In the genomic region with DNA sequence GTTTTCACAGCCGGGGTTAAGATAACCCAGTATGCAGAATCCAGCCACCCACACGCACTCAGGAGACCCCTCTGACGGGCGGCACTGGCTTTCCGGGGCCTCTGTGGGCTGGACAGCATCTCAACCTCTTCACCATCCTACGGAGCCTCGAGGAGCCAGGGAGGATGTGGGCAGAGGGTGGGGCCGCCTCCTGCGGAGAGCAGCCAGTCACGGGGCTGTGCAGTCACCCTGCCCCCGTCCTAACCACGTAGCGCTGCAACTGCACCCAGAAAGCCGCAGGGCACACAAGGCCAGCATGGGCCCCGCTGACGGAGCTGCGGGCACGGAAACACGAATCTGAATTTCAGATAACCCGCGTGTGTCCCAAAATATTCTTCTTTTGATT, we compare ENCODE assay signal across 8 cellular contexts.
DNase-seq lines count a peak whose midpoint lies in the region; FAIRE-seq and TF ChIP-seq lines count a peak whose summit lies in the region.

No MANE protein-coding gene starts in this region.

- FAIRE-seq in H54 (lab: Jason Lieb, UNC): peak; percentile 52

- no peak for TF ChIP-seq CTCF in GM10266 (IDR thresholded peaks at IDR 0.05; ENCODE audit: control insufficient read depth, insufficient read depth, low read depth, missing control alignments)
- no peak for TF ChIP-seq CTCF in NB4 (IDR thresholded peaks at IDR 0.05; ENCODE audit: low read depth, low read length)

- H3K4me3 ChIP-seq in NB4 (ENCODE audit: low read depth, low read length): peak overlapping the region; percentile 68

- peak; percentile 93 for DNase-seq in GM10266 (ENCODE audit: extremely low spot score)
- DNase-seq in H54 (ENCODE audit: insufficient read length, low spot score): peak; percentile 100
- DNase-seq in NB4 (ENCODE audit: low read depth): peak; percentile 99
- peak; percentile 68 for DNase-seq in activated CD8-positive, alpha-beta memory T cell treated with anti-CD3 and anti-CD28 coated beads, Interleukin-2, amount 50 U/mL, for 24 hours (ENCODE audit: extremely low read depth)
- peak; percentile 95 for DNase-seq in foreskin melanocyte
- peak; percentile 90 for DNase-seq in stimulated activated CD4-positive, alpha-beta T cell treated with anti-CD3 and anti-CD28 coated beads, Interleukin-1b, Interleukin-23, amount 100 ng/mL, for 48 hours
- DNase-seq in NCI-H2171 treated with DMSO at 0.1 percent for 48 hours (lab: John Stamatoyannopoulos, UW): no peak
- DNase-seq in NCI-H128 (lab: John Stamatoyannopoulos, UW; ENCODE audit: unreplicated experiment): no peak

- TF ChIP-seq POLR2A in H54 (IDR thresholded peaks at IDR 0.05; ENCODE audit: low read depth, low read length) (peak; percentile 23; the same call in 1 of the 2 replicates), NB4 (IDR thresholded peaks at IDR 0.05; ENCODE audit: extremely low read depth, insufficient read length) (peak; percentile 72)

Comparison
In these comparisons a context has a peak if more than half of its experiments do, and no peak if none do; other contexts are left out.
1. DNase-seq: peak in GM10266 (single experiment), H54 (single experiment), NB4 (single experiment), activated CD8-positive, alpha-beta memory T cell treated with anti-CD3 and anti-CD28 coated beads, Interleukin-2, amount 50 U/mL, for 24 hours (single experiment), foreskin melanocyte (single experiment) and stimulated activated CD4-positive, alpha-beta T cell treated with anti-CD3 and anti-CD28 coated beads, Interleukin-1b, Interleukin-23, amount 100 ng/mL, for 48 hours (single experiment); none in NCI-H2171 treated with DMSO at 0.1 percent for 48 hours (single experiment) and NCI-H128 (single experiment).